Comparison of ENCODE assay signal across 1 cellular context in genomic region chr1:224368409-224368808, GRCh38.
TF ChIP-seq lines count a peak whose summit lies in the region.

No MANE protein-coding gene starts in this region.

TF ChIP-seq in GM12878, 131 proteins besides CTCF, POLR2A, EP300 and RAD21 (continues in another document):
- TF ChIP-seq, protein P1, sequence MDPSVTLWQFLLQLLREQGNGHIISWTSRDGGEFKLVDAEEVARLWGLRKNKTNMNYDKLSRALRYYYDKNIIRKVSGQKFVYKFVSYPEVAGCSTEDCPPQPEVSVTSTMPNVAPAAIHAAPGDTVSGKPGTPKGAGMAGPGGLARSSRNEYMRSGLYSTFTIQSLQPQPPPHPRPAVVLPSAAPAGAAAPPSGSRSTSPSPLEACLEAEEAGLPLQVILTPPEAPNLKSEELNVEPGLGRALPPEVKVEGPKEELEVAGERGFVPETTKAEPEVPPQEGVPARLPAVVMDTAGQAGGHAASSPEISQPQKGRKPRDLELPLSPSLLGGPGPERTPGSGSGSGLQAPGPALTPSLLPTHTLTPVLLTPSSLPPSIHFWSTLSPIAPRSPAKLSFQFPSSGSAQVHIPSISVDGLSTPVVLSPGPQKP (IDR thresholded peaks at IDR 0.05; ENCODE audit: low read depth, low read length), result no peak
- TF ChIP-seq E4F1 (IDR thresholded peaks at IDR 0.05; ENCODE audit: borderline replicate concordance, partially characterized antibody) (no peak), JUND (IDR thresholded peaks at IDR 0.05; ENCODE audit: low read depth, low read length) (peak; percentile 74; the same call in 1 of the 2 replicates), FOS (IDR thresholded peaks at IDR 0.05; ENCODE audit: borderline replicate concordance, extremely low read depth, insufficient read length) (no peak), ASH2L (IDR thresholded peaks at IDR 0.05; ENCODE audit: borderline replicate concordance, low read depth) (no peak), NBN (IDR thresholded peaks at IDR 0.05) (0 out of 2 replicates have a peak, but pooled peaks have one; percentile 38), IKZF2 (IDR thresholded peaks at IDR 0.05) (peak; percentile 43 to 70; a peak in 2 of 4 replicates), NR2C2 (IDR thresholded peaks at IDR 0.05; ENCODE audit: borderline replicate concordance, control insufficient read depth, insufficient read length, low read depth) (no peak), CHD2 (IDR thresholded peaks at IDR 0.05; ENCODE audit: borderline replicate concordance, low read depth, low read length) (no peak), ZBTB11 (CRISPR knock-in tag; IDR thresholded peaks at IDR 0.05) (no peak), ZNF384 (IDR thresholded peaks at IDR 0.05; ENCODE audit: borderline replicate concordance, low read depth, low read length) (peak; percentile 79), MTA3 (IDR thresholded peaks at IDR 0.05; ENCODE audit: borderline replicate concordance, low read length) (0 out of 2 replicates have a peak, but pooled peaks have one; percentile 36), RELA (IDR thresholded peaks at IDR 0.05; ENCODE audit: borderline replicate concordance, partially characterized antibody) (no peak), IKZF1 (conservative IDR thresholded peaks at IDR 0.05) (0 out of 2 replicates have a peak, but pooled peaks have one; percentile 29), KDM1A (IDR thresholded peaks at IDR 0.05; ENCODE audit: borderline replicate concordance) (no peak), CREB1 (IDR thresholded peaks at IDR 0.05; ENCODE audit: low read depth) (0 out of 2 replicates have a peak, but pooled peaks have one; percentile 17), ZSCAN29 (IDR thresholded peaks at IDR 0.05) (no peak), RCOR1 (conservative IDR thresholded peaks at IDR 0.05; ENCODE audit: low read depth, low read length) (no peak), HDAC6 (IDR thresholded peaks at IDR 0.05; ENCODE audit: unreplicated experiment) (no peak), MEF2A (IDR thresholded peaks at IDR 0.05; ENCODE audit: insufficient read depth, low read depth, low read length) (peak; percentile 94), STAT1 (conservative IDR thresholded peaks at IDR 0.05) (no peak), HDAC2 (IDR thresholded peaks at IDR 0.05) (no peak), NFIC (IDR thresholded peaks at IDR 0.05; ENCODE audit: low read depth, low read length) (0 out of 2 replicates have a peak, but pooled peaks have one; percentile 57), MEF2B (IDR thresholded peaks at IDR 0.05; ENCODE audit: partially characterized antibody, poor library complexity, severe bottlenecking) (peak; percentile 62), FOXM1 (IDR thresholded peaks at IDR 0.05; ENCODE audit: low read depth, low read length) (no peak), ZNF592 (IDR thresholded peaks at IDR 0.05) (no peak), NR2F1 (conservative IDR thresholded peaks at IDR 0.05) (0 out of 2 replicates have a peak, but pooled peaks have one; percentile 19), JUNB (IDR thresholded peaks at IDR 0.05) (peak; percentile 79), HCFC1 (IDR thresholded peaks at IDR 0.05; ENCODE audit: low read length) (no peak), POLR2AphosphoS2 (IDR thresholded peaks at IDR 0.05; ENCODE audit: low read depth, low read length) (no peak), POLR2AphosphoS5 (IDR thresholded peaks at IDR 0.05; ENCODE audit: low read length) (no peak)
- TF ChIP-seq, protein P2, sequence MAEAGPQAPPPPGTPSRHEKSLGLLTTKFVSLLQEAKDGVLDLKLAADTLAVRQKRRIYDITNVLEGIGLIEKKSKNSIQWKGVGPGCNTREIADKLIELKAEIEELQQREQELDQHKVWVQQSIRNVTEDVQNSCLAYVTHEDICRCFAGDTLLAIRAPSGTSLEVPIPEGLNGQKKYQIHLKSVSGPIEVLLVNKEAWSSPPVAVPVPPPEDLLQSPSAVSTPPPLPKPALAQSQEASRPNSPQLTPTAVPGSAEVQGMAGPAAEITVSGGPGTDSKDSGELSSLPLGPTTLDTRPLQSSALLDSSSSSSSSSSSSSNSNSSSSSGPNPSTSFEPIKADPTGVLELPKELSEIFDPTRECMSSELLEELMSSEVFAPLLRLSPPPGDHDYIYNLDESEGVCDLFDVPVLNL (IDR thresholded peaks at IDR 0.05; ENCODE audit: low read depth, low read length), result no peak
- TF ChIP-seq, protein P3, sequence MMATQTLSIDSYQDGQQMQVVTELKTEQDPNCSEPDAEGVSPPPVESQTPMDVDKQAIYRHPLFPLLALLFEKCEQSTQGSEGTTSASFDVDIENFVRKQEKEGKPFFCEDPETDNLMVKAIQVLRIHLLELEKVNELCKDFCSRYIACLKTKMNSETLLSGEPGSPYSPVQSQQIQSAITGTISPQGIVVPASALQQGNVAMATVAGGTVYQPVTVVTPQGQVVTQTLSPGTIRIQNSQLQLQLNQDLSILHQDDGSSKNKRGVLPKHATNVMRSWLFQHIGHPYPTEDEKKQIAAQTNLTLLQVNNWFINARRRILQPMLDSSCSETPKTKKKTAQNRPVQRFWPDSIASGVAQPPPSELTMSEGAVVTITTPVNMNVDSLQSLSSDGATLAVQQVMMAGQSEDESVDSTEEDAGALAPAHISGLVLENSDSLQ (IDR thresholded peaks at IDR 0.05), result 0 out of 2 replicates have a peak, but pooled peaks have one; percentile 30
- TF ChIP-seq, protein P4, sequence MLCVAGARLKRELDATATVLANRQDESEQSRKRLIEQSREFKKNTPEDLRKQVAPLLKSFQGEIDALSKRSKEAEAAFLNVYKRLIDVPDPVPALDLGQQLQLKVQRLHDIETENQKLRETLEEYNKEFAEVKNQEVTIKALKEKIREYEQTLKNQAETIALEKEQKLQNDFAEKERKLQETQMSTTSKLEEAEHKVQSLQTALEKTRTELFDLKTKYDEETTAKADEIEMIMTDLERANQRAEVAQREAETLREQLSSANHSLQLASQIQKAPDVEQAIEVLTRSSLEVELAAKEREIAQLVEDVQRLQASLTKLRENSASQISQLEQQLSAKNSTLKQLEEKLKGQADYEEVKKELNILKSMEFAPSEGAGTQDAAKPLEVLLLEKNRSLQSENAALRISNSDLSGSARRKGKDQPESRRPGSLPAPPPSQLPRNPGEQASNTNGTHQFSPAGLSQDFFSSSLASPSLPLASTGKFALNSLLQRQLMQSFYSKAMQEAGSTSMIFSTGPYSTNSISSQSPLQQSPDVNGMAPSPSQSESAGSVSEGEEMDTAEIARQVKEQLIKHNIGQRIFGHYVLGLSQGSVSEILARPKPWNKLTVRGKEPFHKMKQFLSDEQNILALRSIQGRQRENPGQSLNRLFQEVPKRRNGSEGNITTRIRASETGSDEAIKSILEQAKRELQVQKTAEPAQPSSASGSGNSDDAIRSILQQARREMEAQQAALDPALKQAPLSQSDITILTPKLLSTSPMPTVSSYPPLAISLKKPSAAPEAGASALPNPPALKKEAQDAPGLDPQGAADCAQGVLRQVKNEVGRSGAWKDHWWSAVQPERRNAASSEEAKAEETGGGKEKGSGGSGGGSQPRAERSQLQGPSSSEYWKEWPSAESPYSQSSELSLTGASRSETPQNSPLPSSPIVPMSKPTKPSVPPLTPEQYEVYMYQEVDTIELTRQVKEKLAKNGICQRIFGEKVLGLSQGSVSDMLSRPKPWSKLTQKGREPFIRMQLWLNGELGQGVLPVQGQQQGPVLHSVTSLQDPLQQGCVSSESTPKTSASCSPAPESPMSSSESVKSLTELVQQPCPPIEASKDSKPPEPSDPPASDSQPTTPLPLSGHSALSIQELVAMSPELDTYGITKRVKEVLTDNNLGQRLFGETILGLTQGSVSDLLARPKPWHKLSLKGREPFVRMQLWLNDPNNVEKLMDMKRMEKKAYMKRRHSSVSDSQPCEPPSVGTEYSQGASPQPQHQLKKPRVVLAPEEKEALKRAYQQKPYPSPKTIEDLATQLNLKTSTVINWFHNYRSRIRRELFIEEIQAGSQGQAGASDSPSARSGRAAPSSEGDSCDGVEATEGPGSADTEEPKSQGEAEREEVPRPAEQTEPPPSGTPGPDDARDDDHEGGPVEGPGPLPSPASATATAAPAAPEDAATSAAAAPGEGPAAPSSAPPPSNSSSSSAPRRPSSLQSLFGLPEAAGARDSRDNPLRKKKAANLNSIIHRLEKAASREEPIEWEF (IDR thresholded peaks at IDR 0.05; ENCODE audit: insufficient replicate concordance, low read depth, low read length), result no peak
- TF ChIP-seq, protein P5, sequence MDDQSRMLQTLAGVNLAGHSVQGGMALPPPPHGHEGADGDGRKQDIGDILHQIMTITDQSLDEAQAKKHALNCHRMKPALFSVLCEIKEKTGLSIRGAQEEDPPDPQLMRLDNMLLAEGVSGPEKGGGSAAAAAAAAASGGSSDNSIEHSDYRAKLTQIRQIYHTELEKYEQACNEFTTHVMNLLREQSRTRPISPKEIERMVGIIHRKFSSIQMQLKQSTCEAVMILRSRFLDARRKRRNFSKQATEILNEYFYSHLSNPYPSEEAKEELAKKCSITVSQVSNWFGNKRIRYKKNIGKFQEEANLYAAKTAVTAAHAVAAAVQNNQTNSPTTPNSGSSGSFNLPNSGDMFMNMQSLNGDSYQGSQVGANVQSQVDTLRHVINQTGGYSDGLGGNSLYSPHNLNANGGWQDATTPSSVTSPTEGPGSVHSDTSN (IDR thresholded peaks at IDR 0.05; ENCODE audit: insufficient replicate concordance, low read depth, low read length), result no peak
- TF ChIP-seq, protein P6, sequence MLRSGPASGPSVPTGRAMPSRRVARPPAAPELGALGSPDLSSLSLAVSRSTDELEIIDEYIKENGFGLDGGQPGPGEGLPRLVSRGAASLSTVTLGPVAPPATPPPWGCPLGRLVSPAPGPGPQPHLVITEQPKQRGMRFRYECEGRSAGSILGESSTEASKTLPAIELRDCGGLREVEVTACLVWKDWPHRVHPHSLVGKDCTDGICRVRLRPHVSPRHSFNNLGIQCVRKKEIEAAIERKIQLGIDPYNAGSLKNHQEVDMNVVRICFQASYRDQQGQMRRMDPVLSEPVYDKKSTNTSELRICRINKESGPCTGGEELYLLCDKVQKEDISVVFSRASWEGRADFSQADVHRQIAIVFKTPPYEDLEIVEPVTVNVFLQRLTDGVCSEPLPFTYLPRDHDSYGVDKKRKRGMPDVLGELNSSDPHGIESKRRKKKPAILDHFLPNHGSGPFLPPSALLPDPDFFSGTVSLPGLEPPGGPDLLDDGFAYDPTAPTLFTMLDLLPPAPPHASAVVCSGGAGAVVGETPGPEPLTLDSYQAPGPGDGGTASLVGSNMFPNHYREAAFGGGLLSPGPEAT (IDR thresholded peaks at IDR 0.05; ENCODE audit: low read depth), result 0 out of 2 replicates have a peak, but pooled peaks have one; percentile 48
